Comparison of ENCODE assay signal across 22 cellular contexts in the genomic region with DNA sequence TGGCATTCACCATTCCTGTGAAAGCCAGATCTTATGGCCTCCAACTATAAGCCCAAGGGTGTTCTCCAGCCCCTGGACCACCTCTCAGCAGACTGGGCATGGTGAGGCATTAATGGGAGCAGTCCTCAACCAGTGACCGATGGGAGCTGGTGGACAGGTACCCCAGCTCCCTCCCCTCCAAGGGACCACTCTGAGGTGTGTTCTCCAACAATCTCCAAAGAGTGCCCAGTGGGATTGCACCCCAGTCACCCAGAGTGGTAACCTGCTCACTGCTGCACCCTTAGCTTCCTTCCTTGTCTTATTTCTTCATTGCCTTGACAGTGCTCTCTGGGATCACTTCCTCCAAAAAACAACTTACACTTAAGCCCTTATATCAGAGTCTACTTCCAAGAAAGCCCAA. TPM values are rescaled to one million over a fixed set of nuclear protein-coding genes. Genes with fewer than 3 reads are reported as not detected.
"Had no signal": no experiment of that assay in that cellular context is flagged by ENCODE, and none has a peak within 500 bp of the region (broad histone marks: within the 10 kb centered on the region; RNA-seq: fewer than 3 reads in every experiment).

No MANE protein-coding gene starts in this region.

- H3K9me3 Mint-ChIP-seq: activated B cell treated with CpG ODN at 0.5 μM for 24 hours; activated CD4-positive, alpha-beta memory T cell treated with anti-CD3 and anti-CD28 coated beads for 36 hours; activated T-cell treated with anti-CD3 and anti-CD28 coated beads, Interleukin-2, amount 50 U/mL, for 72 hours; effector memory CD8-positive, alpha-beta T cell; natural killer cell treated with Interleukin-12 subunit alpha and Interleukin-12 subunit beta and Interleukin-15 and Interleukin-18, amount 100 ng/mL, for 72 hours had no signal

- H3K4me1 Mint-ChIP-seq: activated B cell treated with CpG ODN at 0.5 μM for 24 hours had no signal

- H3K27me3 ChIP-seq: brain microvascular endothelial cell, tibial artery had no signal

- H3K4me1 ChIP-seq: parathyroid adenoma, tibial artery had no signal

- H2AFZ ChIP-seq: parathyroid adenoma had no signal

- H3K36me3 Mint-ChIP-seq: activated CD4-positive, alpha-beta memory T cell treated with anti-CD3 and anti-CD28 coated beads for 36 hours; mesothelial cell of epicardium; natural killer cell treated with Interleukin-12 subunit alpha and Interleukin-12 subunit beta and Interleukin-15 and Interleukin-18, amount 100 ng/mL, for 72 hours had no signal

- H3K9ac ChIP-seq: parathyroid adenoma had no signal

- H3K36me3 ChIP-seq: brain microvascular endothelial cell, lower lobe of right lung, neutrophil, tibial artery had no signal

- H3K27ac Mint-ChIP-seq: activated B cell treated with CpG ODN at 0.5 μM for 24 hours; activated CD4-positive, alpha-beta memory T cell treated with anti-CD3 and anti-CD28 coated beads for 36 hours; activated T-cell treated with anti-CD3 and anti-CD28 coated beads, Interleukin-2, amount 50 U/mL, for 72 hours; effector memory CD8-positive, alpha-beta T cell; mesothelial cell of epicardium; natural killer cell treated with Interleukin-12 subunit alpha and Interleukin-12 subunit beta and Interleukin-15 and Interleukin-18, amount 100 ng/mL, for 72 hours had no signal

- H3K4me3 ChIP-seq: lower lobe of right lung, tibial artery had no signal

- DNase-seq: activated B cell treated with CpG ODN at 0.5 μM for 24 hours; activated CD4-positive, alpha-beta memory T cell treated with anti-CD3 and anti-CD28 coated beads for 36 hours; activated CD4-positive, alpha-beta T cell treated with anti-CD3 and anti-CD28 coated beads for 4 hours; activated effector memory CD4-positive, alpha-beta T cell treated with anti-CD3 and anti-CD28 coated beads, Interleukin-2, amount 50 U/mL, for 16 hours; activated naive CD4-positive, alpha-beta T cell treated with anti-CD3 and anti-CD28 coated beads, Interleukin-2, amount 50 U/mL, for 16 hours; activated T-cell treated with anti-CD3 and anti-CD28 coated beads, Interleukin-2, amount 50 U/mL, for 72 hours; aorta; brain microvascular endothelial cell; cerebellar nuclear complex; effector memory CD8-positive, alpha-beta T cell; foreskin fibroblast; left colon; lower lobe of right lung; stimulated activated naive CD4-positive, alpha-beta T cell; substantia nigra; SW 1271 had no signal

- H3K4me3 Mint-ChIP-seq: activated B cell treated with CpG ODN at 0.5 μM for 24 hours; activated CD4-positive, alpha-beta memory T cell treated with anti-CD3 and anti-CD28 coated beads for 36 hours; activated T-cell treated with anti-CD3 and anti-CD28 coated beads, Interleukin-2, amount 50 U/mL, for 72 hours; effector memory CD8-positive, alpha-beta T cell; mesothelial cell of epicardium; natural killer cell treated with Interleukin-12 subunit alpha and Interleukin-12 subunit beta and Interleukin-15 and Interleukin-18, amount 100 ng/mL, for 72 hours had no signal

- H3K27ac ChIP-seq: brain microvascular endothelial cell, lower lobe of right lung, neutrophil, parathyroid adenoma, tibial artery had no signal

- H3K79me2 ChIP-seq: parathyroid adenoma had no signal

- ATAC-seq: activated T-cell treated with anti-CD3 and anti-CD28 coated beads, Interleukin-2, amount 50 U/mL, for 72 hours; effector memory CD8-positive, alpha-beta T cell; left colon; lower lobe of right lung had no signal

- H3K9me3 ChIP-seq: lower lobe of right lung, neutrophil, tibial artery had no signal

RNA-seq across cellular contexts. Expression of gene ITGA11, which starts 8.2 kb away (rescaled TPM):
- total RNA-seq: activated B cell treated with CpG ODN at 0.5 μM for 24 hours, SK-MEL-5 had no signal
